Comparison of ENCODE assay signal across 19 cellular contexts in genomic region chr13:109345433-109345941, GRCh38.
DNase-seq lines count a peak whose midpoint lies in the region; ATAC-seq, FAIRE-seq and TF ChIP-seq lines count a peak whose summit lies in the region.
"Had no signal": no experiment of that assay in that cellular context is flagged by ENCODE, and none has a peak within 500 bp of the region (broad histone marks: within the 10 kb centered on the region; RNA-seq: fewer than 3 reads in every experiment).

No MANE protein-coding gene starts in this region.

- H3K27ac Mint-ChIP-seq in effector memory CD8-positive, alpha-beta T cell, result no peak overlapping the region
- H3K27ac Mint-ChIP-seq: activated CD8-positive, alpha-beta memory T cell treated with anti-CD3 and anti-CD28 coated beads, Interleukin-2, amount 10 ng/mL, durations not matched to agents 7 days and 5 days; CD14-positive monocyte; stimulated activated naive CD8-positive, alpha-beta T cell treated with anti-CD3 and anti-CD28 coated beads, Interleukin-15, Interleukin-2, amounts not matched to agents 100 ng/mL and 50 ng/mL, for 24 hours had no signal

- H3K27ac ChIP-seq in fibroblast of lung (ENCODE audit: insufficient read depth, low read length) (no peak overlapping the region), osteoblast (ENCODE audit: low read depth, low read length) (no peak overlapping the region), ascending aorta (no peak overlapping the region), tibial nerve (no peak overlapping the region)

- no peak for TF ChIP-seq POLR2A in tibial nerve (IDR thresholded peaks at IDR 0.05)

- no peak for FAIRE-seq in D721Med (lab: Jason Lieb, UNC)

- H3K9ac ChIP-seq in fibroblast of lung (ENCODE audit: insufficient read depth, low read length), result no peak overlapping the region

- DNase-seq in EL (peak; percentile 68), RPMI7951 (ENCODE audit: low read depth) (peak; percentile 8), fibroblast of lung (ENCODE audit: low read depth in 2 of 2) (peak; percentile 19 to 87), osteoblast (ENCODE audit: insufficient read length, low spot score, missing footprints) (no peak), D721Med (ENCODE audit: insufficient read length, low spot score) (no peak), ascending aorta (ENCODE audit: low spot score in 2 of 2) (no peak), tibial nerve (ENCODE audit: low spot score in 2 of 2) (no peak)
- no peak for DNase-seq in effector memory CD8-positive, alpha-beta T cell
- DNase-seq: activated CD8-positive, alpha-beta memory T cell treated with anti-CD3 and anti-CD28 coated beads, Interleukin-2, amount 10 ng/mL, durations not matched to agents 7 days and 5 days; caudate nucleus; DMS79; islet precursor cell; Karpas-422; NCI-H1694; NCI-H524; stimulated activated CD4-positive, alpha-beta T cell treated with anti-CD3 and anti-CD28 coated beads, Interleukin-12 subunit alpha, Interleukin-12 subunit beta, amount 100 ng/mL, for 4 hours; T-helper 1 cell had no signal

- peaks cover 0 to 10% of the 10 kb centered on the region in 2 donors for H3K27me3 Mint-ChIP-seq in effector memory CD8-positive, alpha-beta T cell
- H3K27me3 Mint-ChIP-seq: activated CD8-positive, alpha-beta memory T cell treated with anti-CD3 and anti-CD28 coated beads, Interleukin-2, amount 10 ng/mL, durations not matched to agents 7 days and 5 days had no signal

- no peak overlapping the region for H2AFZ ChIP-seq in fibroblast of lung (ENCODE audit: low read length)
- peak overlapping the region; percentile 14 for H2AFZ ChIP-seq in osteoblast (ENCODE audit: low read length)

- no peaks in the 10 kb centered on the region for H3K9me3 ChIP-seq in fibroblast of lung (ENCODE audit: control insufficient read depth, insufficient read depth, low read depth, low read length)
- H3K9me3 ChIP-seq in osteoblast (ENCODE audit: low read depth, low read length), result no peaks in the 10 kb centered on the region
- no peaks in the 10 kb centered on the region for H3K9me3 ChIP-seq in ascending aorta
- H3K9me3 ChIP-seq in tibial nerve, result no peaks in the 10 kb centered on the region

- no peak for TF ChIP-seq EP300 in tibial nerve (IDR thresholded peaks at IDR 0.05)

- H3K9me3 Mint-ChIP-seq in effector memory CD8-positive, alpha-beta T cell, result peaks cover 2 to 5% of the 10 kb centered on the region in 2 donors
- H3K9me3 Mint-ChIP-seq: stimulated activated naive CD8-positive, alpha-beta T cell treated with anti-CD3 and anti-CD28 coated beads, Interleukin-15, Interleukin-2, amounts not matched to agents 100 ng/mL and 50 ng/mL, for 24 hours had no signal

- no peak overlapping the region for H3K4me3 Mint-ChIP-seq in effector memory CD8-positive, alpha-beta T cell
- H3K4me3 Mint-ChIP-seq: activated CD8-positive, alpha-beta memory T cell treated with anti-CD3 and anti-CD28 coated beads, Interleukin-2, amount 10 ng/mL, durations not matched to agents 7 days and 5 days; stimulated activated naive CD8-positive, alpha-beta T cell treated with anti-CD3 and anti-CD28 coated beads, Interleukin-15, Interleukin-2, amounts not matched to agents 100 ng/mL and 50 ng/mL, for 24 hours had no signal

- peaks cover 2% of the 10 kb centered on the region for H3K4me1 ChIP-seq in fibroblast of lung (ENCODE audit: control insufficient read depth, extremely low read depth, insufficient read depth, low read length)
- peaks cover 28% of the 10 kb centered on the region for H3K4me1 ChIP-seq in osteoblast (ENCODE audit: insufficient read depth, low read length)
- no peaks in the 10 kb centered on the region for H3K4me1 ChIP-seq in ascending aorta
- no peaks in the 10 kb centered on the region for H3K4me1 ChIP-seq in tibial nerve

- H3K27me3 ChIP-seq in fibroblast of lung (ENCODE audit: control insufficient read depth, insufficient read depth, low read length) (no peaks in the 10 kb centered on the region), osteoblast (ENCODE audit: insufficient read depth, low read length) (no peaks in the 10 kb centered on the region), ascending aorta (no peaks in the 10 kb centered on the region), tibial nerve (no peaks in the 10 kb centered on the region)

- H3K79me2 ChIP-seq in fibroblast of lung (ENCODE audit: control insufficient read depth, insufficient read depth, low read length) (no peaks in the 10 kb centered on the region), osteoblast (ENCODE audit: insufficient read depth, low read length) (no peaks in the 10 kb centered on the region)

- H3K4me3 ChIP-seq in fibroblast of lung (replicated peaks in 1 of 4; ENCODE audit: control extremely low read depth in 1 of 4, insufficient read depth in 1 of 4, low read depth in 3 of 4, low read length in 4 of 4) (no peak overlapping the region), osteoblast (ENCODE audit: insufficient read depth, low read length) (no peak overlapping the region), ascending aorta (no peak overlapping the region), tibial nerve (no peak overlapping the region)

- H4K20me1 ChIP-seq in fibroblast of lung (ENCODE audit: control insufficient read depth, extremely low read depth, insufficient read depth, low read length), result no peaks in the 10 kb centered on the region
- H4K20me1 ChIP-seq in osteoblast (ENCODE audit: insufficient read depth, low read length), result no peaks in the 10 kb centered on the region

- H3K4me2 ChIP-seq in fibroblast of lung (ENCODE audit: extremely low read depth, insufficient read depth, low read length), result peak overlapping the region; percentile 37
- peak overlapping the region; percentile 30 for H3K4me2 ChIP-seq in osteoblast (ENCODE audit: insufficient read depth, low read length)

- 86 to 91% methylated on average over 5 of the region's 5 CpGs for WGBS in tibial nerve, 2 donors

- no peak for ATAC-seq in effector memory CD8-positive, alpha-beta T cell (replicated peaks)
- ATAC-seq: activated CD8-positive, alpha-beta memory T cell treated with anti-CD3 and anti-CD28 coated beads, Interleukin-2, amount 10 ng/mL, durations not matched to agents 7 days and 5 days had no signal

- no peaks in the 10 kb centered on the region for H3K36me3 ChIP-seq in fibroblast of lung (ENCODE audit: control insufficient read depth, insufficient read depth, low read length)
- no peaks in the 10 kb centered on the region for H3K36me3 ChIP-seq in osteoblast (ENCODE audit: insufficient read depth, low read length)
- H3K36me3 ChIP-seq in ascending aorta, result no peaks in the 10 kb centered on the region
- H3K36me3 ChIP-seq in tibial nerve, result no peaks in the 10 kb centered on the region

- no peaks in the 10 kb centered on the region for H3K4me1 Mint-ChIP-seq in effector memory CD8-positive, alpha-beta T cell (ENCODE audit: low read depth in 2 of 2)
- H3K4me1 Mint-ChIP-seq: activated CD8-positive, alpha-beta memory T cell treated with anti-CD3 and anti-CD28 coated beads, Interleukin-2, amount 10 ng/mL, durations not matched to agents 7 days and 5 days; CD14-positive monocyte had no signal

- TF ChIP-seq CTCF in fibroblast of lung (conservative IDR thresholded peaks at IDR 0.05 in 1 of 2, IDR thresholded peaks at IDR 0.05 in 1 of 2; ENCODE audit: low read depth in 1 of 2, low read length in 2 of 2) (no peak), osteoblast (IDR thresholded peaks at IDR 0.05; ENCODE audit: extremely low read depth, low read depth, low read length) (no peak), D721Med (IDR thresholded peaks at IDR 0.05; ENCODE audit: insufficient read depth, missing control alignments) (no peak), ascending aorta (IDR thresholded peaks at IDR 0.05) (no peak), tibial nerve (IDR thresholded peaks at IDR 0.05) (no peak)

- no peaks in the 10 kb centered on the region for H3K36me3 Mint-ChIP-seq in effector memory CD8-positive, alpha-beta T cell (ENCODE audit: insufficient read depth)
- H3K36me3 Mint-ChIP-seq: activated CD8-positive, alpha-beta memory T cell treated with anti-CD3 and anti-CD28 coated beads, Interleukin-2, amount 10 ng/mL, durations not matched to agents 7 days and 5 days; CD14-positive monocyte had no signal

- intact Hi-C loops in ascending aorta (cut with DNase I), result no loop called here

Comparison
In these comparisons a context has a peak if more than half of its experiments do, and no peak if none do; other contexts are left out.
1. DNase-seq: peak in EL (single experiment), RPMI7951 (single experiment) and fibroblast of lung (2 of 2); none in osteoblast (single experiment), effector memory CD8-positive, alpha-beta T cell (0 of 3), D721Med (single experiment), ascending aorta (0 of 2) and tibial nerve (0 of 2).